In the genomic region with DNA sequence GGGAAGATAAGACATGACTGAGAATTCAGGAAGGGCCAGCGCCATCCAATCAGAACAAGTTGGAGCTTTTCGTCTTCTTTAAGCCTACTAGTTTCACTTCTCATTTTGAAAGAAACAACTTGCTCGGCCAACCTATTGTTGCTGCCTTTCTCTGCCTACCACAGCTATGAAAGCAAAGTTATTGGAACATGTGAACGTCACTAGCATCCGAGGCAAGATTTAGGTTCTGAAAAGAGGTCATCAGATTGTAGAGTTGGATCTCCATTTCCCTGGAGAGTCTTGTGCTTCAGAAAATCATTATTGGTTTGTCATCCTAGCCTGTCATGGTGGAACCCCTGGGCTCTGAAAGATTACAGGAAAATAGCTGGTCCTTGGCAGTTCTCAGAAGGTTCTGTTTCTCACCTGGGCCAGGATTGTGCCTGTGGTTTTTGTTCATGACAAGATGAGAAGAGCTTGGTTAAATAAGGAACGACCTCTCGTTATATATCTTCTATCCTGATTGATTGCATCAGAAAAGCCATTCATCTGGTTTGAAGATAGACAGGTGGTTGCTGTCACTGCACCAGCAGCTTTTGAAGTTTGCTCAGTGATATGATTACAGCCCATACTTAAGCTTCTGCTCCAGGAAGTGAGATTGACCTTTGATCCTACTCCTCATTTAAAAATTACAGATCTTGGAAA, we compare ENCODE assay signal across 8 cellular contexts. TPM values are rescaled to one million over a fixed set of nuclear protein-coding genes. Genes with fewer than 3 reads are reported as not detected.
DNase-seq lines count a peak whose midpoint lies in the region; ATAC-seq and TF ChIP-seq lines count a peak whose summit lies in the region.

No MANE protein-coding gene starts in this region.

- H3K9me3 Mint-ChIP-seq in CD8-positive, alpha-beta T cell, result no peaks in the 10 kb centered on the region
- H3K9me3 Mint-ChIP-seq in activated T-helper 2 cell treated with anti-CD3 and anti-CD28 coated beads, Interferon-gamma antibody, Interleukin-2, Interleukin-4, amounts not matched to agents 10 μg/mL and 5 μg/mL and 100 μg/mL, durations not matched to agents 14 hours and 24 hours and 36 hours, result no peaks in the 10 kb centered on the region

- H3K9me3 ChIP-seq in CD8-positive, alpha-beta T cell (ENCODE audit: low read length), result no peaks in the 10 kb centered on the region

- peaks cover 57% of the 10 kb centered on the region for H3K4me1 ChIP-seq in CD8-positive, alpha-beta T cell (ENCODE audit: insufficient read depth, low read length)

- no peak for DNase-seq in CD8-positive, alpha-beta T cell
- no peak for DNase-seq in activated T-helper 2 cell treated with anti-CD3 and anti-CD28 coated beads, Interferon-gamma antibody, Interleukin-2, Interleukin-4, amounts not matched to agents 10 μg/mL and 5 μg/mL and 100 μg/mL, durations not matched to agents 14 hours and 24 hours and 36 hours (ENCODE audit: low spot score)
- DNase-seq in NCI-H187 treated with DMSO at 0.1 percent for 48 hours (lab: John Stamatoyannopoulos, UW) (no peak), HPDE6-E6E7 (ENCODE audit: extremely low spot score) (no peak)
- no peak for DNase-seq in stimulated activated CD4-positive, alpha-beta T cell treated with anti-CD3 and anti-CD28 coated beads, Interleukin-2, amount 100 ng/mL, for 24 hours

- no peak for TF ChIP-seq CTCF in CD8-positive, alpha-beta T cell (IDR thresholded peaks at IDR 0.05)

- CTCF ChIA-PET in CD8-positive, alpha-beta T cell (lab: Charles Lee), result interaction anchor here (0.6 to 4.5 kb wide), 4 partner anchors 12 to 36 kb away, joined by 3 to 27 read pairs (median 5); no protein-coding TSS in a partner anchor

- POLR2A ChIA-PET in CD8-positive, alpha-beta T cell (lab: Charles Lee), result interaction anchor here (1.2 kb wide), 1 partner anchor 15 kb away, joined by 5 read pairs; no protein-coding TSS in a partner anchor

- H3K36me3 ChIP-seq in CD8-positive, alpha-beta T cell (ENCODE audit: insufficient read depth, low read length), result no peaks in the 10 kb centered on the region

- H3K36me3 Mint-ChIP-seq in CD8-positive, alpha-beta T cell, result no peaks in the 10 kb centered on the region
- no peaks in the 10 kb centered on the region for H3K36me3 Mint-ChIP-seq in activated T-helper 2 cell treated with anti-CD3 and anti-CD28 coated beads, Interferon-gamma antibody, Interleukin-2, Interleukin-4, amounts not matched to agents 10 μg/mL and 5 μg/mL and 100 μg/mL, durations not matched to agents 14 hours and 24 hours and 36 hours (ENCODE audit: low read depth)

- no peaks in the 10 kb centered on the region for H3K27me3 Mint-ChIP-seq in CD8-positive, alpha-beta T cell (ENCODE audit: low read depth)
- H3K27me3 Mint-ChIP-seq in activated T-helper 2 cell treated with anti-CD3 and anti-CD28 coated beads, Interferon-gamma antibody, Interleukin-2, Interleukin-4, amounts not matched to agents 10 μg/mL and 5 μg/mL and 100 μg/mL, durations not matched to agents 14 hours and 24 hours and 36 hours (ENCODE audit: low read depth), result peaks cover 4% of the 10 kb centered on the region

- no peak for ATAC-seq in CD8-positive, alpha-beta T cell
- ATAC-seq in GM19372 (IDR thresholded peaks at IDR 0.05; ENCODE audit: low read depth, unreplicated experiment), result peak; percentile 51
- ATAC-seq in HG03342 (IDR thresholded peaks at IDR 0.05; ENCODE audit: unreplicated experiment), result peak; percentile 47
- no peak for ATAC-seq in GM21447 (IDR thresholded peaks at IDR 0.05; ENCODE audit: unreplicated experiment)

- H3K4me1 Mint-ChIP-seq in CD8-positive, alpha-beta T cell (ENCODE audit: low read depth), result peaks cover 74% of the 10 kb centered on the region
- peaks cover 75% of the 10 kb centered on the region for H3K4me1 Mint-ChIP-seq in activated T-helper 2 cell treated with anti-CD3 and anti-CD28 coated beads, Interferon-gamma antibody, Interleukin-2, Interleukin-4, amounts not matched to agents 10 μg/mL and 5 μg/mL and 100 μg/mL, durations not matched to agents 14 hours and 24 hours and 36 hours (ENCODE audit: low read depth)

- peak overlapping the region; percentile 89 for H3K27ac Mint-ChIP-seq in CD8-positive, alpha-beta T cell
- peak overlapping the region; percentile 85 for H3K27ac Mint-ChIP-seq in activated T-helper 2 cell treated with anti-CD3 and anti-CD28 coated beads, Interferon-gamma antibody, Interleukin-2, Interleukin-4, amounts not matched to agents 10 μg/mL and 5 μg/mL and 100 μg/mL, durations not matched to agents 14 hours and 24 hours and 36 hours

- H3K27me3 ChIP-seq in CD8-positive, alpha-beta T cell (ENCODE audit: insufficient read depth, low read length), result no peaks in the 10 kb centered on the region

- no peak overlapping the region for H3K27ac ChIP-seq in CD8-positive, alpha-beta T cell (ENCODE audit: low read depth, low read length)

- intact Hi-C loops in CD8-positive, alpha-beta T cell (cut with DNase I, micrococcal nuclease), result loop anchor here in 1 of 2 experiments (2.0 to 10.0 kb wide), 3 partner anchors 19 to 1647 kb away; partner anchors contain the start of genes CENPN and CMC2
- intact Hi-C loops in activated T-helper 2 cell treated with anti-CD3 and anti-CD28 coated beads, Interferon-gamma antibody, Interleukin-2, Interleukin-4, amounts not matched to agents 10 μg/mL and 5 μg/mL and 100 μg/mL, durations not matched to agents 14 hours and 24 hours and 36 hours (cut with micrococcal nuclease), result loop anchor here (5.0 to 10.0 kb wide), 3 partner anchors 457 to 1657 kb away; partner anchors contain the start of gene GAN

- no peak overlapping the region for H3K4me3 ChIP-seq in CD8-positive, alpha-beta T cell (ENCODE audit: low read depth, low read length)

- H3K4me3 Mint-ChIP-seq in CD8-positive, alpha-beta T cell, result peak overlapping the region; percentile 57
- peak overlapping the region; percentile 27 for H3K4me3 Mint-ChIP-seq in activated T-helper 2 cell treated with anti-CD3 and anti-CD28 coated beads, Interferon-gamma antibody, Interleukin-2, Interleukin-4, amounts not matched to agents 10 μg/mL and 5 μg/mL and 100 μg/mL, durations not matched to agents 14 hours and 24 hours and 36 hours (ENCODE audit: low read depth)

RNA-seq across cellular contexts. Expression of gene CDH13, which starts 25.3 kb away (rescaled TPM):
- not detected for total RNA-seq in CD8-positive, alpha-beta T cell
- not detected in 2 replicates for total RNA-seq in activated T-helper 2 cell treated with anti-CD3 and anti-CD28 coated beads, Interferon-gamma antibody, Interleukin-2, Interleukin-4, amounts not matched to agents 10 μg/mL and 5 μg/mL and 100 μg/mL, durations not matched to agents 14 hours and 24 hours and 36 hours

Comparison
In these comparisons a context has a peak if more than half of its experiments do, and no peak if none do; other contexts are left out.
1. ATAC-seq: peak in GM19372 (single experiment) and HG03342 (single experiment); none in CD8-positive, alpha-beta T cell (single experiment) and GM21447 (single experiment).